In genomic region chr1:59151387-59151761, GRCh38 we compare ENCODE assay signal across 12 cellular contexts.
DNase-seq lines count a peak whose midpoint lies in the region; ATAC-seq and TF ChIP-seq lines count a peak whose summit lies in the region.
"Had no signal": no experiment of that assay in that cellular context is flagged by ENCODE, and none has a peak within 500 bp of the region (broad histone marks: within the 10 kb centered on the region; RNA-seq: fewer than 3 reads in every experiment).

No MANE protein-coding gene starts in this region.

- in situ Hi-C loops in brain microvascular endothelial cell (cut with HindIII; ENCODE audit: low pct_ligation_motif_present, low sequenced_read_pairs) = no loop called here

- DNase-seq in brain microvascular endothelial cell = no peak
- DNase-seq in lower lobe of right lung = no peak
- no peak for DNase-seq in amniotic stem cell (lab: John Stamatoyannopoulos, UW)
- DNase-seq in activated naive CD4-positive, alpha-beta T cell (lab: John Stamatoyannopoulos, UW) = no peak
- no peak for DNase-seq in NCI-H82 (lab: John Stamatoyannopoulos, UW)
- no peak for DNase-seq in COLO668 (lab: John Stamatoyannopoulos, UW; ENCODE audit: unreplicated experiment)
- DNase-seq: central memory CD4-positive, alpha-beta T cell; natural killer cell; NCI-H524 treated with DMSO at 0.1 percent for 48 hours; stimulated activated CD4-positive, alpha-beta T cell treated with anti-CD3 and anti-CD28 coated beads, Interleukin-4, amount 100 ng/mL, for 24 hours had no signal

- H3K27me3 ChIP-seq in Loucy (ENCODE audit: insufficient read depth, low read length, poor library complexity, severe bottlenecking) (no peaks in the 10 kb centered on the region), brain microvascular endothelial cell (replicated peaks) (no peaks in the 10 kb centered on the region), lower lobe of right lung (ENCODE audit: low read depth) (no peaks in the 10 kb centered on the region), subcutaneous abdominal adipose tissue (ENCODE audit: control insufficient read depth in 5 of 5, insufficient read depth in 4 of 5, low read length in 5 of 5) (no peaks in the 10 kb centered on the region)

- H3K36me3 ChIP-seq in Loucy (ENCODE audit: insufficient read depth, low read length) (no peaks in the 10 kb centered on the region), brain microvascular endothelial cell (replicated peaks) (no peaks in the 10 kb centered on the region), lower lobe of right lung (no peaks in the 10 kb centered on the region), subcutaneous abdominal adipose tissue (ENCODE audit: control insufficient read depth in 5 of 5, insufficient read depth in 5 of 5, low read length in 5 of 5) (no peaks in the 10 kb centered on the region)

- intact Hi-C loops in lower lobe of right lung (cut with DNase I) = no loop called here

- H3K27ac ChIP-seq in brain microvascular endothelial cell = peak overlapping the region; percentile 59
- H3K27ac ChIP-seq in lower lobe of right lung = peak overlapping the region; percentile 47
- H3K27ac ChIP-seq in subcutaneous abdominal adipose tissue (ENCODE audit: low read depth, low read length) = peak overlapping the region; percentile 66

- no peaks in the 10 kb centered on the region for H3K4me1 ChIP-seq in Loucy (ENCODE audit: insufficient read depth, low read length, poor library complexity, severe bottlenecking)
- peaks cover 34% of the 10 kb centered on the region for H3K4me1 ChIP-seq in lower lobe of right lung
- peaks cover 10 to 39% (median 36%) of the 10 kb centered on the region in 5 donors for H3K4me1 ChIP-seq in subcutaneous abdominal adipose tissue (ENCODE audit: control insufficient read depth in 5 of 5, insufficient read depth in 5 of 5, low read length in 5 of 5)

- ATAC-seq in lower lobe of right lung = no peak

- H3K79me2 ChIP-seq in Loucy (ENCODE audit: insufficient read depth, low read length) = no peaks in the 10 kb centered on the region

- TF ChIP-seq CTCF in Loucy (conservative IDR thresholded peaks at IDR 0.05; ENCODE audit: low read length) (no peak), brain microvascular endothelial cell (IDR thresholded peaks at IDR 0.05; ENCODE audit: low read depth, low read length, missing control alignments) (no peak), lower lobe of right lung (IDR thresholded peaks at IDR 0.05) (no peak)

- peak overlapping the region; percentile 7 for H3K4me2 ChIP-seq in Loucy (ENCODE audit: low read depth, low read length, poor library complexity, severe bottlenecking)

- H3F3A ChIP-seq in Loucy (ENCODE audit: low read depth) = no peaks in the 10 kb centered on the region

- H3K4me3 ChIP-seq in Loucy (ENCODE audit: low read length, poor library complexity, severe bottlenecking) (no peak overlapping the region), brain microvascular endothelial cell (ENCODE audit: low read depth, low read length) (no peak overlapping the region), lower lobe of right lung (no peak overlapping the region), subcutaneous abdominal adipose tissue (ENCODE audit: low read depth in 1 of 5, low read length in 5 of 5) (peak overlapping the region in 2 of 5 donors; percentile 9 to 12)

- H3K9ac ChIP-seq in Loucy (ENCODE audit: low read depth, low read length, poor library complexity, severe bottlenecking) (no peak overlapping the region), subcutaneous abdominal adipose tissue (ENCODE audit: low read length in 5 of 5) (peak overlapping the region in 3 of 5 donors; percentile 0 to 53 (median 17))

- H4K20me1 ChIP-seq in Loucy (ENCODE audit: insufficient read depth, low read length, poor library complexity, severe bottlenecking) = no peaks in the 10 kb centered on the region

- H2AFZ ChIP-seq in Loucy (ENCODE audit: low read length) = 0 out of 2 replicates have a peak overlapping the region, but pooled peaks have one; percentile 2

- H3K9me3 ChIP-seq in Loucy (ENCODE audit: insufficient read depth, low read depth, low read length) = no peaks in the 10 kb centered on the region
- no peaks in the 10 kb centered on the region for H3K9me3 ChIP-seq in lower lobe of right lung
- H3K9me3 ChIP-seq in subcutaneous abdominal adipose tissue (ENCODE audit: control insufficient read depth in 5 of 5, low read length in 5 of 5) = no peaks in the 10 kb centered on the region

- no peaks in the 10 kb centered on the region for H3K9me2 ChIP-seq in Loucy (replicated peaks; ENCODE audit: low read depth, low read length)
